Comparison of ENCODE assay signal across 8 cellular contexts in the genomic region with DNA sequence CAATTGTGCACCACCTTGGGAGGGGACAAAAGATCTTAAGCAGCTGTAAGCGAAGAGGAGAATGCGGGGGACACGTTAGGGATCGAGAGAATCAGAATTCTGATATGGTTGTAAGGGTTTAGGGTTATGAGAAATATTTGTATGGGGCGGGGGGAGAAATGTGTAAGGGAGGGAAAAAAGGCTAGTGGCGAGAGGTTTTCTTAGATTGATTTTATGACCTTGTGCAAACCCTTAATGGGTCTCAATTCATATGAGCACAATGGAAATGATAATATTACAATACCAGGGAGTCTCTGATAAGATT. TPM values are rescaled to one million over a fixed set of nuclear protein-coding genes. Genes with fewer than 3 reads are reported as not detected.
A peak's percentile ranks its signal among the peaks of the same experiment; 100 is the strongest.
DNase-seq lines count a peak whose midpoint lies in the region; ATAC-seq and TF ChIP-seq lines count a peak whose summit lies in the region.

No MANE protein-coding gene starts in this region.

- peaks cover 0 to 4% (median 0%) of the 10 kb centered on the region in 4 donors for H3K36me3 ChIP-seq in sigmoid colon

- H3K4me3 Mint-ChIP-seq in T-cell, result peak overlapping the region; percentile 90 to 99 (median 98)

- WGBS in sigmoid colon, 2 donors, result 0 to 1% methylated on average over 6 of the region's 6 CpGs

- DNase-seq in GM12865 (ENCODE audit: low read depth) (no peak), T-cell (no peak), foreskin fibroblast (no peak), sigmoid colon (no peak), NCI-H1048 (lab: John Stamatoyannopoulos, UW) (no peak), AG20443 (ENCODE audit: low spot score) (no peak)
- DNase-seq in activated CD8-positive, alpha-beta memory T cell treated with anti-CD3 and anti-CD28 coated beads, Interleukin-2, amount 50 U/mL, for 48 hours, result no peak

- no peak for TF ChIP-seq POLR2A in sigmoid colon (IDR thresholded peaks at IDR 0.05)

- intact Hi-C loops in sigmoid colon (cut with DNase I), result loop anchor here (5.0 kb wide), 2 partner anchors 42 to 112 kb away; a partner anchor contains a TSS

- H3K27ac Mint-ChIP-seq in T-cell, result peak overlapping the region; percentile 93

- CTCF ChIA-PET in T-cell (lab: Charles Lee), result interaction anchor here (0.5 to 1.0 kb wide), 5 partner anchors 9 to 1765 kb away, joined by 3 to 4 read pairs (median 3); no protein-coding TSS in a partner anchor

- H3K4me1 ChIP-seq in sigmoid colon, result peaks cover 0 to 37% (median 23%) of the 10 kb centered on the region in 4 donors

- peaks cover 8% of the 10 kb centered on the region for H3K36me3 Mint-ChIP-seq in T-cell

- TF ChIP-seq CTCF in GM12865 (IDR thresholded peaks at IDR 0.05; ENCODE audit: insufficient read depth, low read depth, low read length, missing control alignments), result no peak
- no peak for TF ChIP-seq CTCF in foreskin fibroblast (IDR thresholded peaks at IDR 0.05; ENCODE audit: low read depth, low read length)
- TF ChIP-seq CTCF in sigmoid colon (IDR thresholded peaks at IDR 0.05), result no peak

- no peaks in the 10 kb centered on the region for H3K9me3 Mint-ChIP-seq in T-cell

- H3K4me3 ChIP-seq in GM12865 (ENCODE audit: low read depth, low read length) (peak overlapping the region; percentile 96), foreskin fibroblast (ENCODE audit: low read depth in 1 of 2, low read length in 2 of 2) (peak overlapping the region; percentile 78 to 87), sigmoid colon (peak overlapping the region; percentile 57 to 68 (median 65))

- H3K27ac ChIP-seq in sigmoid colon, result peak overlapping the region; percentile 81 to 85 (median 84)

- H3K27me3 Mint-ChIP-seq in T-cell, result no peaks in the 10 kb centered on the region

- peaks cover 51 to 62% (median 61%) of the 10 kb centered on the region in 3 donors for H3K4me1 Mint-ChIP-seq in T-cell

- H3K27me3 ChIP-seq in sigmoid colon, result no peaks in the 10 kb centered on the region

- H3K9me3 ChIP-seq in sigmoid colon, result no peaks in the 10 kb centered on the region

- ATAC-seq in T-cell (replicated peaks in 1 of 4) (no peak), HG03039 (IDR thresholded peaks at IDR 0.05; ENCODE audit: unreplicated experiment) (no peak)

- POLR2A ChIA-PET in T-cell (lab: Charles Lee), result interaction anchor here (0.6 to 1.0 kb wide), 3 partner anchors 9 to 86 kb away, joined by 3 to 4 read pairs (median 3); no protein-coding TSS in a partner anchor

- no peak for TF ChIP-seq EP300 in sigmoid colon (IDR thresholded peaks at IDR 0.05)

RNA-seq across cellular contexts. Expression of a gene that starts 0.4 kb away (rescaled TPM):
- total RNA-seq in T-cell (10 to 100 TPM; 59.7 to 74.7 (median 72.9) TPM), sigmoid colon (10 to 100 TPM; 21.3 to 41.1 (median 38.7) TPM)
- 10 to 100 TPM; 52.2 to 99.8 (median 69.1) TPM for polyA plus RNA-seq in sigmoid colon

RNA-seq across cellular contexts. Expression of a gene that starts 0.5 kb away (rescaled TPM):
- total RNA-seq in T-cell (1 to 10 TPM; 1.5 to 7.9 (median 3.3) TPM), sigmoid colon (1 to 10 TPM in 1 of 4 donors, under 1 TPM in 3; 0.36 to 1.6 (median 0.91) TPM)
- 1 to 10 TPM; 1.3 to 2.4 (median 1.4) TPM for polyA plus RNA-seq in sigmoid colon
